In genomic region chrX:154428176-154429171, GRCh38 we compare ENCODE assay signal across 8 cellular contexts. TPM values are rescaled to one million over a fixed set of nuclear protein-coding genes. Genes with fewer than 3 reads are reported as not detected.
DNase-seq lines count a peak whose midpoint lies in the region; ATAC-seq and TF ChIP-seq lines count a peak whose summit lies in the region.

Gene ATP6AP1 (plus strand): TSS chrX:154428677. CDS start chrX:154428693, 16 bp downstream.

- peak within 1 kb of the TSS; percentile 75 for H3K27ac ChIP-seq in mucosa of rectum (ENCODE audit: low read depth in 2 of 2, low read length in 2 of 2)

- DNase-seq in DMS 273 (lab: John Stamatoyannopoulos, UW; ENCODE audit: unreplicated experiment) (peak; percentile 97), HuH-7 (ENCODE audit: low spot score) (peak; percentile 95), OCI-M1 (lab: John Stamatoyannopoulos, UW) (peak; percentile 94), activated T-cell treated with anti-CD3 and anti-CD28 coated beads for 48 hours (ENCODE audit: low read depth) (peak; percentile 88), epithelial cell of proximal tubule (ENCODE audit: low read depth) (peak; percentile 15)
- DNase-seq in stimulated activated CD8-positive, alpha-beta memory T cell treated with anti-CD3 and anti-CD28 coated beads, Interleukin-4, amount 100 ng/mL, for 48 hours: peak; percentile 88

- H3K36me3 ChIP-seq in mucosa of rectum (ENCODE audit: control insufficient read depth in 2 of 2, insufficient read depth in 2 of 2, low read length in 2 of 2): no peaks in the 10 kb centered on the region

- ATAC-seq in GM21515 (IDR thresholded peaks at IDR 0.05; ENCODE audit: unreplicated experiment): peak; percentile 96

- no peak for TF ChIP-seq CTCF in epithelial cell of proximal tubule (conservative IDR thresholded peaks at IDR 0.05; ENCODE audit: low read depth, low read length)

- peaks cover 4 to 7% of the 10 kb centered on the region in 2 donors for H3K4me1 ChIP-seq in mucosa of rectum (ENCODE audit: control insufficient read depth in 2 of 2, insufficient read depth in 2 of 2, low read length in 2 of 2)

- peak within 1 kb of the TSS; percentile 56 to 66 for H3K9ac ChIP-seq in mucosa of rectum (ENCODE audit: low read depth in 1 of 2, low read length in 2 of 2)

- H3K27me3 ChIP-seq in mucosa of rectum (ENCODE audit: control insufficient read depth in 2 of 2, insufficient read depth in 2 of 2, low read length in 2 of 2): no peaks in the 10 kb centered on the region

- H3K9me3 ChIP-seq in mucosa of rectum (ENCODE audit: control insufficient read depth in 2 of 2, low read length in 2 of 2): no peaks in the 10 kb centered on the region

- peak within 1 kb of the TSS; percentile 71 for H3K4me3 ChIP-seq in epithelial cell of proximal tubule (ENCODE audit: low read depth, low read length)
- H3K4me3 ChIP-seq in mucosa of rectum (ENCODE audit: low read length in 2 of 2): peak within 1 kb of the TSS; percentile 68 to 76

RNA-seq across cellular contexts. Expression of gene ATP6AP1, which starts in this region (rescaled TPM):
- total RNA-seq in epithelial cell of proximal tubule: 28.5 and 55.1 TPM in 2 replicates

Comparison
In these comparisons a context has a peak if more than half of its experiments do, and no peak if none do; other contexts are left out.
1. Peak in every context shown above with its lines: DNase-seq, ATAC-seq, H3K4me3 ChIP-seq and H3K27ac ChIP-seq.
2. DNase-seq: peak in every context shown above with its lines; median percentile 97 in DMS 273; 95 in HuH-7; 94 in OCI-M1; 88 in activated T-cell treated with anti-CD3 and anti-CD28 coated beads for 48 hours; 88 in stimulated activated CD8-positive, alpha-beta memory T cell treated with anti-CD3 and anti-CD28 coated beads, Interleukin-4, amount 100 ng/mL, for 48 hours; 15 in epithelial cell of proximal tubule.